ENCODE assay signal across 14 cellular contexts in genomic region chr18:1797265-1797664, GRCh38.
DNase-seq lines count a peak whose midpoint lies in the region; ATAC-seq lines count a peak whose summit lies in the region.
"Had no signal": no experiment of that assay in that cellular context is flagged by ENCODE, and none has a peak within 500 bp of the region (broad histone marks: within the 10 kb centered on the region; RNA-seq: fewer than 3 reads in every experiment).

No MANE protein-coding gene starts in this region.

- DNase-seq in DMS 273 treated with DMSO at 0.1 percent for 48 hours (lab: John Stamatoyannopoulos, UW) (peak; percentile 64), NCI-H1694 (lab: John Stamatoyannopoulos, UW) (peak; percentile 24), NCI-H524 (lab: John Stamatoyannopoulos, UW) (peak; percentile 61 to 84), inferior parietal cortex (ENCODE audit: extremely low spot score) (peak; percentile 47), NCI-H2029 treated with DMSO at 0.1 percent for 48 hours (lab: John Stamatoyannopoulos, UW) (no peak)
- no peak for DNase-seq in activated naive CD8-positive, alpha-beta T cell treated with anti-CD3 and anti-CD28 coated beads for 36 hours
- DNase-seq: C1 segment of cervical spinal cord; Calu3; CD4-positive, alpha-beta T cell; EL; GM23248 had no signal

- no peak overlapping the region for H3K4me3 Mint-ChIP-seq in activated naive CD8-positive, alpha-beta T cell treated with anti-CD3 and anti-CD28 coated beads for 36 hours
- H3K4me3 Mint-ChIP-seq: B cell; CD4-positive, alpha-beta T cell had no signal

- no peaks in the 10 kb centered on the region for H3K4me1 Mint-ChIP-seq in activated naive CD8-positive, alpha-beta T cell treated with anti-CD3 and anti-CD28 coated beads for 36 hours
- H3K4me1 Mint-ChIP-seq: B cell had no signal

- H3K27ac Mint-ChIP-seq in activated naive CD8-positive, alpha-beta T cell treated with anti-CD3 and anti-CD28 coated beads for 36 hours = no peak overlapping the region
- H3K27ac Mint-ChIP-seq: B cell; CD4-positive, alpha-beta T cell had no signal

- no peaks in the 10 kb centered on the region for H3K36me3 Mint-ChIP-seq in activated naive CD8-positive, alpha-beta T cell treated with anti-CD3 and anti-CD28 coated beads for 36 hours

- H3K9me3 Mint-ChIP-seq in activated naive CD8-positive, alpha-beta T cell treated with anti-CD3 and anti-CD28 coated beads for 36 hours = no peaks in the 10 kb centered on the region

- H3K27me3 Mint-ChIP-seq in activated naive CD8-positive, alpha-beta T cell treated with anti-CD3 and anti-CD28 coated beads for 36 hours = no peaks in the 10 kb centered on the region
- H3K27me3 Mint-ChIP-seq: B cell; CD4-positive, alpha-beta T cell had no signal

- no peak for ATAC-seq in GM21515 (IDR thresholded peaks at IDR 0.05; ENCODE audit: unreplicated experiment)
- ATAC-seq: HCT116 had no signal

Comparison
In these comparisons a context has a peak if more than half of its experiments do, and no peak if none do; other contexts are left out.
1. DNase-seq: peak in DMS 273 treated with DMSO at 0.1 percent for 48 hours (single experiment), NCI-H1694 (single experiment), NCI-H524 (2 of 2) and inferior parietal cortex (single experiment); none in activated naive CD8-positive, alpha-beta T cell treated with anti-CD3 and anti-CD28 coated beads for 36 hours (single experiment) and NCI-H2029 treated with DMSO at 0.1 percent for 48 hours (single experiment).